ENCODE assay signal across 9 cellular contexts in genomic region chr12:11862794-11863193, GRCh38.
A peak's percentile ranks its signal among the peaks of the same experiment; 100 is the strongest.
DNase-seq lines count a peak whose midpoint lies in the region; ATAC-seq and TF ChIP-seq lines count a peak whose summit lies in the region.
"Had no signal": no experiment of that assay in that cellular context is flagged by ENCODE, and none has a peak within 500 bp of the region (broad histone marks: within the 10 kb centered on the region; RNA-seq: fewer than 3 reads in every experiment).

No MANE protein-coding gene starts in this region.

- peaks cover 5 to 14% of the 10 kb centered on the region in 2 donors for H3K9me3 Mint-ChIP-seq in stimulated activated naive B cell treated with anti-CD40 and anti-IgM and Interleukin-4, amounts not matched to agents 10 μg/mL and 1 μg/mL and 100 μg/mL, for 72 hours

- DNase-seq in GM23248 (peak; percentile 79), astrocyte of the cerebellum (ENCODE audit: low read depth) (peak; percentile 55), islet precursor cell (peak; percentile 25), NCI-H2107 treated with DMSO at 0.1 percent for 48 hours (lab: John Stamatoyannopoulos, UW; ENCODE audit: unreplicated experiment) (no peak), substantia nigra (lab: John Stamatoyannopoulos, UW) (no peak), activated gamma-delta T cell (lab: John Stamatoyannopoulos, UW) (no peak)
- DNase-seq in stimulated activated naive B cell treated with anti-CD40 and anti-IgM and Interleukin-4, amounts not matched to agents 10 μg/mL and 1 μg/mL and 100 μg/mL, for 72 hours: peak; percentile 5
- DNase-seq: glutamatergic neuron had no signal

- H3F3A ChIP-seq in GM23248 (ENCODE audit: insufficient read depth): peaks cover 23% of the 10 kb centered on the region

- H3K36me3 ChIP-seq in GM23248 (ENCODE audit: low read depth): 0 out of 2 replicates have a peak, but pooled peaks cover 4% of the 10 kb centered on the region

- H3K9ac ChIP-seq in GM23248: peak overlapping the region; percentile 62

- peaks cover 17 to 27% of the 10 kb centered on the region in 2 donors for H3K4me1 Mint-ChIP-seq in stimulated activated naive B cell treated with anti-CD40 and anti-IgM and Interleukin-4, amounts not matched to agents 10 μg/mL and 1 μg/mL and 100 μg/mL, for 72 hours

- H3K27ac ChIP-seq in GM23248 (peak overlapping the region; percentile 78), substantia nigra (ENCODE audit: low read depth, low read length, poor library complexity, severe bottlenecking) (no peak overlapping the region)

- H3K36me3 Mint-ChIP-seq in stimulated activated naive B cell treated with anti-CD40 and anti-IgM and Interleukin-4, amounts not matched to agents 10 μg/mL and 1 μg/mL and 100 μg/mL, for 72 hours: peaks cover 65 to 85% of the 10 kb centered on the region in 2 donors

- WGBS in GM23248 (ENCODE audit: low coverage in 1 of 2, low lambda C conversion rate in 2 of 2, missing lambda C conversion rate in 2 of 2), 2 experiments: 38 to 39% methylated on average over 5 of the region's 5 CpGs

- no peak overlapping the region for H3K4me3 Mint-ChIP-seq in stimulated activated naive B cell treated with anti-CD40 and anti-IgM and Interleukin-4, amounts not matched to agents 10 μg/mL and 1 μg/mL and 100 μg/mL, for 72 hours

- 0 out of 2 replicates have a peak, but pooled peaks cover 19% of the 10 kb centered on the region for H3K79me2 ChIP-seq in GM23248 (ENCODE audit: insufficient read depth)

- no peaks in the 10 kb centered on the region for H3K27me3 ChIP-seq in GM23248 (replicated peaks; ENCODE audit: insufficient read depth)

- no peaks in the 10 kb centered on the region for H4K20me1 ChIP-seq in GM23248 (ENCODE audit: insufficient read depth)

- H3K27ac Mint-ChIP-seq in stimulated activated naive B cell treated with anti-CD40 and anti-IgM and Interleukin-4, amounts not matched to agents 10 μg/mL and 1 μg/mL and 100 μg/mL, for 72 hours: peak overlapping the region; percentile 88

- ATAC-seq in stimulated activated naive B cell treated with anti-CD40 and anti-IgM and Interleukin-4, amounts not matched to agents 10 μg/mL and 1 μg/mL and 100 μg/mL, for 72 hours (replicated peaks): peak; percentile 46 to 88
- ATAC-seq in HG03045 (IDR thresholded peaks at IDR 0.05; ENCODE audit: unreplicated experiment): no peak

- no peaks in the 10 kb centered on the region for H3K27me3 Mint-ChIP-seq in stimulated activated naive B cell treated with anti-CD40 and anti-IgM and Interleukin-4, amounts not matched to agents 10 μg/mL and 1 μg/mL and 100 μg/mL, for 72 hours

- no peak for TF ChIP-seq CTCF in astrocyte of the cerebellum (IDR thresholded peaks at IDR 0.05; ENCODE audit: low read depth, low read length, missing control alignments)

- peaks cover 26% of the 10 kb centered on the region for H3K4me1 ChIP-seq in GM23248 (ENCODE audit: insufficient read depth)

- peak overlapping the region; percentile 76 for H2AFZ ChIP-seq in GM23248

- H3K9me2 ChIP-seq in GM23248 (ENCODE audit: insufficient read depth): no peaks in the 10 kb centered on the region

- peak overlapping the region; percentile 38; the same call in 1 of the 2 replicates for H3K4me3 ChIP-seq in GM23248
- no peak overlapping the region for H3K4me3 ChIP-seq in astrocyte of the cerebellum (ENCODE audit: low read depth, low read length)

- in situ Hi-C loops in GM23248 (cut with MboI) (no loop called here), astrocyte of the cerebellum (cut with HindIII; ENCODE audit: low sequenced_read_pairs) (no loop called here)

- H3K9me3 ChIP-seq in GM23248 (ENCODE audit: low read depth): no peaks in the 10 kb centered on the region

- peak overlapping the region; percentile 57 for H3K4me2 ChIP-seq in GM23248 (ENCODE audit: unreplicated experiment)

Comparison
In these comparisons a context has a peak if more than half of its experiments do, and no peak if none do; other contexts are left out.
1. DNase-seq: peak in GM23248 (single experiment), astrocyte of the cerebellum (single experiment), islet precursor cell (single experiment) and stimulated activated naive B cell treated with anti-CD40 and anti-IgM and Interleukin-4, amounts not matched to agents 10 μg/mL and 1 μg/mL and 100 μg/mL, for 72 hours (single experiment); none in NCI-H2107 treated with DMSO at 0.1 percent for 48 hours (single experiment), substantia nigra (0 of 49) and activated gamma-delta T cell (single experiment).